1 cellular context compared by ENCODE assay signal in genomic region chr2:70901235-70902066, GRCh38.
TF ChIP-seq lines count a peak whose summit lies in the region.

No MANE protein-coding gene starts in this region.

TF ChIP-seq in HEK293, 187 proteins besides CTCF, POLR2A, EP300 and RAD21 (continued from another document and continues in another):
- TF ChIP-seq PATZ1 (tag by site-specific recombination; IDR thresholded peaks at IDR 0.05) (peak; percentile 24; the same call in 1 of the 2 replicates), ZNF366 (tag by site-specific recombination; conservative IDR thresholded peaks at IDR 0.05) (peak; percentile 53; the same call in 1 of the 2 replicates), ZNF24 (tag by site-specific recombination; IDR thresholded peaks at IDR 0.05) (no peak), ZSCAN5A (tag by site-specific recombination; IDR thresholded peaks at IDR 0.05) (0 out of 2 replicates have a peak, but pooled peaks have one; percentile 10), OVOL3 (tag by site-specific recombination; IDR thresholded peaks at IDR 0.05) (no peak), OSR2 (tag by site-specific recombination; IDR thresholded peaks at IDR 0.05) (no peak), ZNF335 (tag by site-specific recombination; conservative IDR thresholded peaks at IDR 0.05) (peak; percentile 63; the same call in 1 of the 2 replicates), ZBTB11 (tag by site-specific recombination; conservative IDR thresholded peaks at IDR 0.05; ENCODE audit: low read depth) (peak; percentile 68), ZNF654 (tag by site-specific recombination; IDR thresholded peaks at IDR 0.05; ENCODE audit: low read depth) (no peak), PBX3 (CRISPR knock-in tag; IDR thresholded peaks at IDR 0.05) (no peak), PRDM4 (tag by site-specific recombination; IDR thresholded peaks at IDR 0.05) (no peak), ZNF558 (tag by site-specific recombination; IDR thresholded peaks at IDR 0.05) (no peak), ZNF518A (tag by site-specific recombination; conservative IDR thresholded peaks at IDR 0.05; ENCODE audit: low read depth) (no peak), GFI1B (tag by site-specific recombination; IDR thresholded peaks at IDR 0.05) (no peak), ZNF560 (tag by site-specific recombination; IDR thresholded peaks at IDR 0.05; ENCODE audit: borderline replicate concordance) (no peak), ZNF626 (tag by site-specific recombination; IDR thresholded peaks at IDR 0.05) (no peak), ZNF513 (tag by site-specific recombination; IDR thresholded peaks at IDR 0.05) (no peak), ZNF394 (tag by site-specific recombination; IDR thresholded peaks at IDR 0.05; ENCODE audit: borderline replicate concordance) (no peak; the same call in 1 of the 2 replicates), GLI4 (tag by site-specific recombination; IDR thresholded peaks at IDR 0.05) (no peak), KLF7 (tag by site-specific recombination; IDR thresholded peaks at IDR 0.05; ENCODE audit: borderline replicate concordance) (no peak), SCRT2 (tag by site-specific recombination; IDR thresholded peaks at IDR 0.05) (no peak), ZNF473 (tag by site-specific recombination; IDR thresholded peaks at IDR 0.05) (no peak), ZNF239 (tag by site-specific recombination; IDR thresholded peaks at IDR 0.05) (no peak), SP2 (tag by site-specific recombination; IDR thresholded peaks at IDR 0.05) (no peak), ZNF121 (tag by site-specific recombination; IDR thresholded peaks at IDR 0.05) (no peak), ELK4 (IDR thresholded peaks at IDR 0.05; ENCODE audit: borderline replicate concordance, low read depth, low read length) (no peak), ZNF777 (tag by site-specific recombination; IDR thresholded peaks at IDR 0.05; ENCODE audit: borderline replicate concordance) (peak; percentile 54; the same call in 1 of the 2 replicates), HOXD13 (CRISPR knock-in tag; IDR thresholded peaks at IDR 0.05; ENCODE audit: borderline replicate concordance) (no peak), ZBTB17 (tag by site-specific recombination; IDR thresholded peaks at IDR 0.05) (peak; percentile 72), SETDB1 (IDR thresholded peaks at IDR 0.05; ENCODE audit: insufficient read length, low read length) (no peak), YY2 (tag by site-specific recombination; IDR thresholded peaks at IDR 0.05) (no peak), ZIC2 (tag by site-specific recombination; IDR thresholded peaks at IDR 0.05) (0 out of 2 replicates have a peak, but pooled peaks have one; percentile 23), ZNF416 (tag by site-specific recombination; IDR thresholded peaks at IDR 0.05) (no peak), ZNF169 (tag by site-specific recombination; IDR thresholded peaks at IDR 0.05) (no peak), ZNF76 (tag by site-specific recombination; IDR thresholded peaks at IDR 0.05; ENCODE audit: borderline replicate concordance, low read depth) (peak; percentile 96), ZNF830 (tag by site-specific recombination; IDR thresholded peaks at IDR 0.05; ENCODE audit: low read depth) (no peak), ZNF426 (tag by site-specific recombination; IDR thresholded peaks at IDR 0.05) (no peak), ZSCAN4 (tag by site-specific recombination; IDR thresholded peaks at IDR 0.05) (peak; percentile 48; the same call in 1 of the 2 replicates), ZNF623 (tag by site-specific recombination; IDR thresholded peaks at IDR 0.05) (no peak)
